Comparison of ENCODE assay signal across 25 cellular contexts in the genomic region with DNA sequence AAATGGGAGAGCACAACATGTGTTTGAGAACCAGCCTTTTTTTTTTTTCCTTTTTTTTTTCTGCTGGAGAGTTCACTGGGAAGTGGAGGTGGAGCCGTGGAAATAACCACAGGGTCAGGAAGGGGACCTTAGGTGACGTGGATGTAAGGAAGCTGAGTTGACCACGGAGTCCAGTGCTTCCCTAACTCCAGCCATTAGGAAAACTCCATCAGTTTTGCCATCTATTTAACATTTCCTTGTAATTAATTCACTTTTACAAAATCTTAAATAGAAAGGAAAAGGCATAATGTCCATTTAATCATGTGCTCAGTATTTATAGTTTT. TPM values are rescaled to one million over a fixed set of nuclear protein-coding genes. Genes with fewer than 3 reads are reported as not detected.
A peak's percentile ranks its signal among the peaks of the same experiment; 100 is the strongest.
DNase-seq lines count a peak whose midpoint lies in the region; ATAC-seq, FAIRE-seq and TF ChIP-seq lines count a peak whose summit lies in the region.
"Had no signal": no experiment of that assay in that cellular context is flagged by ENCODE, and none has a peak within 500 bp of the region (broad histone marks: within the 10 kb centered on the region; RNA-seq: fewer than 3 reads in every experiment).

No MANE protein-coding gene starts in this region.

- H3K4me1 ChIP-seq in endodermal cell (ENCODE audit: control insufficient read depth, insufficient read depth, low read length) (peaks cover 12% of the 10 kb centered on the region), gastroesophageal sphincter (peaks cover 0 to 36% (median 29%) of the 10 kb centered on the region in 3 donors)

- no peak overlapping the region for H3K4me3 Mint-ChIP-seq in T-helper 2 cell treated with Interferon-gamma antibody and Interleukin-4, amounts not matched to agents 5 μg/mL and 100 μg/mL, for 36 hours
- H3K4me3 Mint-ChIP-seq in HFFc6: peak overlapping the region; percentile 64; the same call in 1 of the 2 replicates
- peak overlapping the region; percentile 85 for H3K4me3 Mint-ChIP-seq in endodermal cell
- H3K4me3 Mint-ChIP-seq in nephron progenitor cell: peak overlapping the region; percentile 86

- no peak for TF ChIP-seq POLR2A in gastroesophageal sphincter (IDR thresholded peaks at IDR 0.05)

- 89% methylated on average over 3 of the region's 3 CpGs; no CpG with 5 or more reads in 1 of the 2 experiments for WGBS in endodermal cell (ENCODE audit: insufficient coverage in 1 of 2, insufficient read length in 1 of 2), 2 experiments
- WGBS in gastroesophageal sphincter (ENCODE audit: low coverage in 1 of 2), 2 donors: 40 to 51% methylated on average over 3 of the region's 3 CpGs

- H3K9me3 Mint-ChIP-seq in T-helper 2 cell treated with Interferon-gamma antibody and Interleukin-4, amounts not matched to agents 5 μg/mL and 100 μg/mL, for 36 hours: no peaks in the 10 kb centered on the region
- no peaks in the 10 kb centered on the region for H3K9me3 Mint-ChIP-seq in HFFc6
- no peaks in the 10 kb centered on the region for H3K9me3 Mint-ChIP-seq in endodermal cell
- no peaks in the 10 kb centered on the region for H3K9me3 Mint-ChIP-seq in nephron progenitor cell
- H3K9me3 Mint-ChIP-seq: stimulated activated naive CD8-positive, alpha-beta T cell treated with anti-CD3 and anti-CD28 coated beads, Interleukin-15, Interleukin-2, amounts not matched to agents 100 ng/mL and 50 ng/mL, for 24 hours had no signal

- H3K27me3 Mint-ChIP-seq in T-helper 2 cell treated with Interferon-gamma antibody and Interleukin-4, amounts not matched to agents 5 μg/mL and 100 μg/mL, for 36 hours (ENCODE audit: low read depth): peaks cover 17% of the 10 kb centered on the region
- H3K27me3 Mint-ChIP-seq in HFFc6 (ENCODE audit: insufficient read depth): peaks cover 17% of the 10 kb centered on the region
- peaks cover 36% of the 10 kb centered on the region for H3K27me3 Mint-ChIP-seq in endodermal cell (ENCODE audit: insufficient read depth)
- peaks cover 53% of the 10 kb centered on the region for H3K27me3 Mint-ChIP-seq in nephron progenitor cell (ENCODE audit: low read depth, poor library complexity)

- DNase-seq in T-helper 2 cell treated with Interferon-gamma antibody and Interleukin-4, amounts not matched to agents 5 μg/mL and 100 μg/mL, for 36 hours (ENCODE audit: low spot score): no peak
- DNase-seq in T-helper 2 cell: no peak
- no peak for DNase-seq in HFFc6
- no peak for DNase-seq in endodermal cell
- no peak for DNase-seq in nephron progenitor cell
- DNase-seq in C1 segment of cervical spinal cord (lab: John Stamatoyannopoulos, UW): no peak
- DNase-seq in D721Med (ENCODE audit: insufficient read length, low spot score): no peak
- DNase-seq: activated gamma-delta T cell; aorta; central memory CD4-positive, alpha-beta T cell; COR-L47; dermis blood vessel endothelial cell; left ventricle myocardium superior; NCI-H2107; NCI-H446 treated with DMSO at 0.1 percent for 48 hours; retina; stimulated activated CD4-positive, alpha-beta T cell treated with anti-CD3 and anti-CD28 coated beads, Interleukin-4, amount 100 ng/mL, for 1 hour; thyroid gland had no signal

- H3K27ac ChIP-seq in endodermal cell (ENCODE audit: low read depth, low read length): no peak overlapping the region
- no peak overlapping the region for H3K27ac ChIP-seq in gastroesophageal sphincter
- H3K27ac ChIP-seq: 22Rv1, spleen, thyroid gland had no signal

- H3K36me3 ChIP-seq in endodermal cell (ENCODE audit: control insufficient read depth, insufficient read depth, low read length): peaks cover 8% of the 10 kb centered on the region
- no peaks in the 10 kb centered on the region for H3K36me3 ChIP-seq in gastroesophageal sphincter

- no peak for ATAC-seq in gastroesophageal sphincter
- ATAC-seq: left ventricle myocardium superior had no signal

- no peak overlapping the region for H3K9ac ChIP-seq in endodermal cell (ENCODE audit: extremely low read depth, low read length, poor library complexity, severe bottlenecking)

- H3K9me3 ChIP-seq in endodermal cell (ENCODE audit: control insufficient read depth, low read length) (no peaks in the 10 kb centered on the region), gastroesophageal sphincter (no peaks in the 10 kb centered on the region)
- H3K9me3 ChIP-seq: spleen, thyroid gland had no signal

- H3K27me3 ChIP-seq in endodermal cell (ENCODE audit: control insufficient read depth, insufficient read depth, low read length, poor library complexity, severe bottlenecking): peaks cover 32% of the 10 kb centered on the region
- peaks cover 38% of the 10 kb centered on the region for H3K27me3 ChIP-seq in gastroesophageal sphincter
- H3K27me3 ChIP-seq: thyroid gland had no signal

- peak overlapping the region; percentile 50 for H3K27ac Mint-ChIP-seq in T-helper 2 cell treated with Interferon-gamma antibody and Interleukin-4, amounts not matched to agents 5 μg/mL and 100 μg/mL, for 36 hours
- H3K27ac Mint-ChIP-seq in HFFc6 (peak overlapping the region; percentile 98), endodermal cell (no peak overlapping the region), nephron progenitor cell (no peak overlapping the region)

- H3K4me3 ChIP-seq in endodermal cell (ENCODE audit: low read length): no peak overlapping the region
- no peak overlapping the region for H3K4me3 ChIP-seq in gastroesophageal sphincter
- H3K4me3 ChIP-seq: spleen, thyroid gland had no signal

- H3K36me3 Mint-ChIP-seq in T-helper 2 cell treated with Interferon-gamma antibody and Interleukin-4, amounts not matched to agents 5 μg/mL and 100 μg/mL, for 36 hours (ENCODE audit: low read depth): peaks cover 12% of the 10 kb centered on the region
- H3K36me3 Mint-ChIP-seq in HFFc6 (ENCODE audit: low read depth) (no peaks in the 10 kb centered on the region; the same call in 1 of the 2 replicates), endodermal cell (ENCODE audit: low read depth) (peaks cover 11% of the 10 kb centered on the region), nephron progenitor cell (ENCODE audit: low read depth) (no peaks in the 10 kb centered on the region)

- H3K4me1 Mint-ChIP-seq in T-helper 2 cell treated with Interferon-gamma antibody and Interleukin-4, amounts not matched to agents 5 μg/mL and 100 μg/mL, for 36 hours (ENCODE audit: low read depth): peaks cover 27% of the 10 kb centered on the region
- H3K4me1 Mint-ChIP-seq in HFFc6 (ENCODE audit: low read depth): peaks cover 36% of the 10 kb centered on the region
- peaks cover 20% of the 10 kb centered on the region for H3K4me1 Mint-ChIP-seq in endodermal cell
- H3K4me1 Mint-ChIP-seq in nephron progenitor cell: peaks cover 42% of the 10 kb centered on the region

- no peak for TF ChIP-seq CTCF in HFFc6 (IDR thresholded peaks at IDR 0.05)
- no peak for TF ChIP-seq CTCF in endodermal cell (conservative IDR thresholded peaks at IDR 0.05)
- TF ChIP-seq CTCF in nephron progenitor cell (IDR thresholded peaks at IDR 0.05): no peak
- TF ChIP-seq CTCF in D721Med (IDR thresholded peaks at IDR 0.05; ENCODE audit: insufficient read depth, missing control alignments): no peak
- no peak for TF ChIP-seq CTCF in gastroesophageal sphincter (IDR thresholded peaks at IDR 0.05)

- no peak for TF ChIP-seq EP300 in gastroesophageal sphincter (IDR thresholded peaks at IDR 0.05)

- FAIRE-seq in D721Med (lab: Jason Lieb, UNC): no peak
- FAIRE-seq: H1, TTC549 had no signal

RNA-seq across cellular contexts. Expression of a gene that starts 2.0 kb away (rescaled TPM):
- total RNA-seq in HFFc6 (2021; fragmentation: NEBNext Ultra II Directional; extraction: Animal tissue kit (Norgen Biotek cat#: 25700)): 10 to 100 TPM; 29.3 to 36.0 (median 31.5) TPM
- total RNA-seq in endodermal cell (10 to 100 TPM; 30.6 to 47.6 TPM), gastroesophageal sphincter (10 to 100 TPM; 29.1 to 69.3 (median 53.9) TPM)
- polyA plus RNA-seq in endodermal cell (2013, experiment 1 of 2): 40.4 TPM
- 40.4 TPM for polyA plus RNA-seq in endodermal cell (2013, experiment 2 of 2)

RNA-seq across cellular contexts. Expression of a gene that starts 4.8 kb away (rescaled TPM):
- 10 to 100 TPM; 19.6 to 30.3 (median 23.5) TPM for total RNA-seq in HFFc6 (2021; fragmentation: NEBNext Ultra II Directional; extraction: Animal tissue kit (Norgen Biotek cat#: 25700))
- total RNA-seq in endodermal cell: 100 to 1,000 TPM in 1 of 2 donors, 10 to 100 TPM in 1; 94.6 to 104 TPM
- 39.0 TPM for polyA plus RNA-seq in endodermal cell (2013, experiment 1 of 2)
- 38.2 TPM for polyA plus RNA-seq in endodermal cell (2013, experiment 2 of 2)
- 10 to 100 TPM in 3 of 4 donors, 1 to 10 TPM in 1; 9.5 to 18.7 (median 15.4) TPM for total RNA-seq in gastroesophageal sphincter

RNA-seq across cellular contexts. Expression of a gene that starts 13.3 kb away (rescaled TPM):
- total RNA-seq in HFFc6 (2021; fragmentation: NEBNext Ultra II Directional; extraction: Animal tissue kit (Norgen Biotek cat#: 25700)): not detected
- total RNA-seq in endodermal cell: not detected
- polyA plus RNA-seq in endodermal cell (2013, experiment 1 of 2): not detected
- polyA plus RNA-seq in endodermal cell (2013, experiment 2 of 2): not detected
- not detected for total RNA-seq in gastroesophageal sphincter
- total RNA-seq: aorta, dermis blood vessel endothelial cell, H1, left ventricle myocardium superior, mononuclear cell, spleen, thyroid gland had no signal
- polyA plus RNA-seq: aorta, H1, spleen had no signal

RNA-seq across cellular contexts. Expression of a gene that starts 27.2 kb away (rescaled TPM):
- 10 to 100 TPM; 53.0 to 59.4 (median 55.1) TPM for total RNA-seq in HFFc6 (2021; fragmentation: NEBNext Ultra II Directional; extraction: Animal tissue kit (Norgen Biotek cat#: 25700))
- 10 to 100 TPM; 27.6 to 33.8 TPM for total RNA-seq in endodermal cell
- 43.1 TPM for polyA plus RNA-seq in endodermal cell (2013, experiment 1 of 2)
- polyA plus RNA-seq in endodermal cell (2013, experiment 2 of 2): 41.1 TPM
- total RNA-seq in gastroesophageal sphincter: 10 to 100 TPM; 65.4 to 87.5 (median 78.1) TPM

RNA-seq across cellular contexts. Expression of a gene that starts 40.9 kb away (rescaled TPM):
- 10 to 100 TPM; 28.5 to 43.7 (median 32.2) TPM for total RNA-seq in HFFc6 (2021; fragmentation: NEBNext Ultra II Directional; extraction: Animal tissue kit (Norgen Biotek cat#: 25700))
- total RNA-seq in endodermal cell (10 to 100 TPM; 67.4 to 87.8 TPM), gastroesophageal sphincter (10 to 100 TPM; 22.2 to 35.2 (median 32.5) TPM)
- 60.9 TPM for polyA plus RNA-seq in endodermal cell (2013, experiment 1 of 2)
- 57.1 TPM for polyA plus RNA-seq in endodermal cell (2013, experiment 2 of 2)

Comparison
In these comparisons a context has a peak if more than half of its experiments do, and no peak if none do; other contexts are left out.
1. H3K27ac Mint-ChIP-seq: peak in T-helper 2 cell treated with Interferon-gamma antibody and Interleukin-4, amounts not matched to agents 5 μg/mL and 100 μg/mL, for 36 hours (single experiment) and HFFc6 (single experiment); none in endodermal cell (single experiment) and nephron progenitor cell (single experiment).